ENCODE assay signal across 17 cellular contexts in the genomic region with DNA sequence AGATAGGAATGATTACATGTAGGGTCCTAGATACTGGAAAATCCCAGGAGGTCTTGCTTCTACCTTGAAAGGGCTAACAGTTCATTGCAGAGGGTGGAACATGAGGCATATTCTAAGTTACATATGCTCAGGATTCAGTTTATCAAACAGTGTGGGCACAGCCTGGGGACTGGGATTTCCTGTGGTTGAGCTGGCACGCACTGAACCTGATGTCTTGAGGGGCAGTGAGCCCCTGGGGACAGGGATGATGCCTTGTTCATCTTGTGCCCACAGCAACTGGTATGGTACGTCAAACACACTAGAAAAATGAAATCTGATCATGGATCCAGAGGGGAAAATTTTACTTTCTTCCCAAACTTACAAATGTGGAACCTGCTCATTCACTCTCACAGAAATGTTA.
DNase-seq lines count a peak whose midpoint lies in the region; ATAC-seq and TF ChIP-seq lines count a peak whose summit lies in the region.
"Had no signal": no experiment of that assay in that cellular context is flagged by ENCODE, and none has a peak within 500 bp of the region (broad histone marks: within the 10 kb centered on the region; RNA-seq: fewer than 3 reads in every experiment).

No MANE protein-coding gene starts in this region.

- TF ChIP-seq POLR2A in IMR-90 (IDR thresholded peaks at IDR 0.05; ENCODE audit: low read depth, low read length) = no peak

- peaks cover 11% of the 10 kb centered on the region for H3K27me3 Mint-ChIP-seq in progenitor cell of endocrine pancreas
- no peaks in the 10 kb centered on the region for H3K27me3 Mint-ChIP-seq in activated CD4-positive, alpha-beta memory T cell treated with anti-CD3 and anti-CD28 coated beads for 36 hours
- H3K27me3 Mint-ChIP-seq: IgD-negative memory B cell had no signal

- CTCF ChIA-PET in IMR-90 (lab: Yijun Ruan, JAX) = no interaction called here
- CTCF ChIA-PET in activated CD4-positive, alpha-beta memory T cell treated with anti-CD3 and anti-CD28 coated beads for 36 hours (lab: Charles Lee) = no interaction called here

- H4K8ac ChIP-seq in IMR-90 (ENCODE audit: low read depth in 2 of 2, low read length in 2 of 2) = no peak overlapping the region

- WGBS in IMR-90 (ENCODE audit: extremely low coverage in 2 of 2, insufficient read length in 1 of 2), 2 experiments = no CpG with 5 or more reads among the region's 2 CpGs

- POLR2A ChIA-PET in IMR-90 (lab: Charles Lee; ENCODE audit: unreplicated experiment) = no interaction called here
- POLR2A ChIA-PET in activated CD4-positive, alpha-beta memory T cell treated with anti-CD3 and anti-CD28 coated beads for 36 hours (lab: Charles Lee) = no interaction called here

- in situ Hi-C loops in IMR-90 (cut with MboI; ENCODE audit: low sequenced_read_pairs) = no loop called here

- H3K18ac ChIP-seq in IMR-90 (ENCODE audit: low read depth, low read length) = no peak overlapping the region

- intact Hi-C loops in IMR-90 (cut with micrococcal nuclease) = no loop called here
- intact Hi-C loops in activated CD4-positive, alpha-beta memory T cell treated with anti-CD3 and anti-CD28 coated beads for 36 hours (cut with micrococcal nuclease) = no loop called here

- no peak for TF ChIP-seq RAD21 in IMR-90 (IDR thresholded peaks at IDR 0.05; ENCODE audit: low read length)

- H4K5ac ChIP-seq in IMR-90 (ENCODE audit: low read depth, low read length) = no peak overlapping the region

- H2BK20ac ChIP-seq in IMR-90 (ENCODE audit: low read depth, low read length) = no peak overlapping the region

- H4K91ac ChIP-seq in IMR-90 (ENCODE audit: insufficient read depth, low read depth, low read length) = no peak overlapping the region

- no peaks in the 10 kb centered on the region for H3K36me3 Mint-ChIP-seq in progenitor cell of endocrine pancreas (ENCODE audit: insufficient read depth)
- no peaks in the 10 kb centered on the region for H3K36me3 Mint-ChIP-seq in activated CD4-positive, alpha-beta memory T cell treated with anti-CD3 and anti-CD28 coated beads for 36 hours
- H3K36me3 Mint-ChIP-seq: CD4-positive, alpha-beta memory T cell; IgD-negative memory B cell had no signal

- no TSS peak for BruUV-seq in IMR-90 (replicated peaks; lab: Mats Ljungman, UMichigan)

- no peak overlapping the region for H3K9ac ChIP-seq in BLaER1 treated with 17β-estradiol and CSF1 and Interleukin-3, amounts not matched to agents 10 nM and 100 nM
- no peak overlapping the region for H3K9ac ChIP-seq in IMR-90 (ENCODE audit: low read depth, low read length)
- H3K9ac ChIP-seq: GM23248 had no signal

- no peak overlapping the region for H3K23ac ChIP-seq in IMR-90 (ENCODE audit: low read depth, low read length)

- no peaks in the 10 kb centered on the region for H3K9me1 ChIP-seq in IMR-90 (ENCODE audit: insufficient read depth, low read length)

- H4K20me1 ChIP-seq in BLaER1 treated with 17β-estradiol and CSF1 and Interleukin-3, amounts not matched to agents 10 nM and 100 nM = peaks cover 0 to 48% (median 0%) of the 10 kb centered on the region in 11 experiments; a peak in 9 of 22 replicates
- H4K20me1 ChIP-seq in IMR-90 (ENCODE audit: insufficient read depth, low read length) = no peaks in the 10 kb centered on the region

- H3K27ac Mint-ChIP-seq in progenitor cell of endocrine pancreas = peak overlapping the region; percentile 82
- no peak overlapping the region for H3K27ac Mint-ChIP-seq in activated CD4-positive, alpha-beta memory T cell treated with anti-CD3 and anti-CD28 coated beads for 36 hours
- H3K27ac Mint-ChIP-seq: IgD-negative memory B cell had no signal

- H3K36me3 ChIP-seq in BLaER1 treated with 17β-estradiol and CSF1 and Interleukin-3, amounts not matched to agents 10 nM and 100 nM = no peaks in the 10 kb centered on the region
- H3K36me3 ChIP-seq in IMR-90 (ENCODE audit: control insufficient read depth, insufficient read depth, low read length) (no peaks in the 10 kb centered on the region), SJCRH30 (no peaks in the 10 kb centered on the region)

- no peak overlapping the region for H3K4ac ChIP-seq in IMR-90 (ENCODE audit: low read depth, low read length)

- no peak overlapping the region for H3K4me3 ChIP-seq in BLaER1 treated with 17β-estradiol and CSF1 and Interleukin-3, amounts not matched to agents 10 nM and 100 nM
- no peak overlapping the region for H3K4me3 ChIP-seq in IMR-90 (ENCODE audit: insufficient read depth, low read depth, low read length)
- H3K4me3 ChIP-seq in SJCRH30 = no peak overlapping the region
- H3K4me3 ChIP-seq: GM23248 had no signal

- peaks cover 9% of the 10 kb centered on the region for H3K4me1 Mint-ChIP-seq in progenitor cell of endocrine pancreas (ENCODE audit: low read depth)
- H3K4me1 Mint-ChIP-seq in activated CD4-positive, alpha-beta memory T cell treated with anti-CD3 and anti-CD28 coated beads for 36 hours (ENCODE audit: low read depth) = no peaks in the 10 kb centered on the region
- H3K4me1 Mint-ChIP-seq: CD4-positive, alpha-beta memory T cell; IgD-negative memory B cell had no signal

- DNase-seq in IMR-90 (no peak), SJCRH30 (peak; percentile 6 to 42), progenitor cell of endocrine pancreas (ENCODE audit: low spot score, unreplicated experiment) (no peak), T-helper 1 cell (no peak), DMS153 (lab: John Stamatoyannopoulos, UW) (no peak)
- DNase-seq in activated CD8-positive, alpha-beta memory T cell treated with anti-CD3 and anti-CD28 coated beads for 24 hours = no peak
- no peak for DNase-seq in activated CD4-positive, alpha-beta memory T cell treated with anti-CD3 and anti-CD28 coated beads for 36 hours
- DNase-seq: 8988T; AML-193; C1 segment of cervical spinal cord; CD4-positive, alpha-beta memory T cell; DMS79 treated with DMSO at 0.1 percent for 48 hours; GF-D8; GM23248 had no signal

- H2AK9ac ChIP-seq in IMR-90 (replicated peaks; ENCODE audit: low read depth, low read length, poor library complexity) = no peak overlapping the region

- H2AK5ac ChIP-seq in IMR-90 (ENCODE audit: low read depth, low read length) = no peak overlapping the region

- peaks cover 67 to 98% (median 94%) of the 10 kb centered on the region in 11 experiments for H3K27me3 ChIP-seq in BLaER1 treated with 17β-estradiol and CSF1 and Interleukin-3, amounts not matched to agents 10 nM and 100 nM
- H3K27me3 ChIP-seq in IMR-90 (ENCODE audit: control insufficient read depth, insufficient read depth, low read length) (no peaks in the 10 kb centered on the region; the same call in 1 of the 2 replicates), SJCRH30 (no peaks in the 10 kb centered on the region)

- TF ChIP-seq CTCF in IMR-90 (conservative IDR thresholded peaks at IDR 0.05; ENCODE audit: low read depth, low read length) (no peak), progenitor cell of endocrine pancreas (IDR thresholded peaks at IDR 0.05; ENCODE audit: unreplicated experiment) (no peak)

- H2BK120ac ChIP-seq in IMR-90 (ENCODE audit: low read depth, low read length) = no peak overlapping the region

- peaks cover 6% of the 10 kb centered on the region for H3K9me3 Mint-ChIP-seq in progenitor cell of endocrine pancreas (ENCODE audit: low read depth)
- H3K9me3 Mint-ChIP-seq in activated CD4-positive, alpha-beta memory T cell treated with anti-CD3 and anti-CD28 coated beads for 36 hours = no peaks in the 10 kb centered on the region
- H3K9me3 Mint-ChIP-seq: CD4-positive, alpha-beta memory T cell; IgD-negative memory B cell had no signal

- no peak overlapping the region for H3K56ac ChIP-seq in IMR-90 (ENCODE audit: extremely low read depth, insufficient read depth, low read length)

- H2BK15ac ChIP-seq in IMR-90 (ENCODE audit: low read depth, low read length) = no peak overlapping the region

- dilution Hi-C loops in IMR-90 (cut with HindIII; ENCODE audit: low sequenced_read_pairs, unreplicated experiment) = no loop called here

- H3K4me3 Mint-ChIP-seq in progenitor cell of endocrine pancreas (ENCODE audit: low read depth) = no peak overlapping the region
- H3K4me3 Mint-ChIP-seq in activated CD4-positive, alpha-beta memory T cell treated with anti-CD3 and anti-CD28 coated beads for 36 hours = no peak overlapping the region
- H3K4me3 Mint-ChIP-seq: CD4-positive, alpha-beta memory T cell; IgD-negative memory B cell had no signal

- H3K27ac ChIP-seq in BLaER1 treated with 17β-estradiol and CSF1 and Interleukin-3, amounts not matched to agents 10 nM and 100 nM = no peak overlapping the region
- H3K27ac ChIP-seq in IMR-90 (ENCODE audit: insufficient read depth, low read length) (no peak overlapping the region), SJCRH30 (no peak overlapping the region)
- H3K27ac ChIP-seq: GM23248 had no signal

- H2BK5ac ChIP-seq in IMR-90 (ENCODE audit: low read depth, low read length, poor library complexity, severe bottlenecking) = no peak overlapping the region

- ATAC-seq in IMR-90 (ENCODE audit: low read depth) = no peak
- ATAC-seq: HCT116 had no signal

- H3K4me1 ChIP-seq in BLaER1 treated with 17β-estradiol and CSF1 and Interleukin-3, amounts not matched to agents 10 nM and 100 nM = peaks cover 7 to 44% (median 31%) of the 10 kb centered on the region in 10 experiments; a peak in 19 of 20 replicates
- H3K4me1 ChIP-seq in IMR-90 (ENCODE audit: control insufficient read depth, insufficient read depth, low read length) = no peaks in the 10 kb centered on the region
- H3K4me1 ChIP-seq in SJCRH30 = peaks cover 26% of the 10 kb centered on the region

- no peak overlapping the region for H3K14ac ChIP-seq in IMR-90 (replicated peaks; ENCODE audit: low read depth, low read length)

- H3K79me1 ChIP-seq in IMR-90 (ENCODE audit: low read depth in 1 of 2, low read length in 2 of 2) = no peaks in the 10 kb centered on the region

- no peaks in the 10 kb centered on the region for H3K9me3 ChIP-seq in BLaER1 treated with 17β-estradiol and CSF1 and Interleukin-3, amounts not matched to agents 10 nM and 100 nM (replicated peaks in 1 of 11)
- H3K9me3 ChIP-seq in IMR-90 (ENCODE audit: control insufficient read depth, insufficient read depth, low read length) = no peaks in the 10 kb centered on the region
- H3K9me3 ChIP-seq in SJCRH30 (replicated peaks) = no peaks in the 10 kb centered on the region

- peak overlapping the region; percentile 21 to 74 (median 61) for H3K4me2 ChIP-seq in BLaER1 treated with 17β-estradiol and CSF1 and Interleukin-3, amounts not matched to agents 10 nM and 100 nM
- H3K4me2 ChIP-seq in IMR-90 (ENCODE audit: low read depth, low read length) = no peak overlapping the region

- H2AFZ ChIP-seq in IMR-90 (replicated peaks; ENCODE audit: low read length, poor library complexity) = peak overlapping the region; percentile 29
- H2AFZ ChIP-seq: GM23248 had no signal

TF ChIP-seq in IMR-90, 13 proteins besides CTCF, POLR2A, EP300 and RAD21 (continues in another document):
- no peak for TF ChIP-seq RFX5 (IDR thresholded peaks at IDR 0.05; ENCODE audit: low read depth, low read length)
- TF ChIP-seq CHD1 (IDR thresholded peaks at IDR 0.05; ENCODE audit: low read depth, low read length) = no peak

Comparison
In these comparisons a context has a peak if more than half of its experiments do, and no peak if none do; other contexts are left out.
1. DNase-seq: peak in SJCRH30 (2 of 2); none in IMR-90 (single experiment), progenitor cell of endocrine pancreas (single experiment), T-helper 1 cell (0 of 5), activated CD8-positive, alpha-beta memory T cell treated with anti-CD3 and anti-CD28 coated beads for 24 hours (single experiment), activated CD4-positive, alpha-beta memory T cell treated with anti-CD3 and anti-CD28 coated beads for 36 hours (single experiment) and DMS153 (single experiment).